In genomic region chr2:241670333-241671110, GRCh38 we compare ENCODE assay signal across 20 cellular contexts.
"Had no signal": no experiment of that assay in that cellular context is flagged by ENCODE, and none has a peak within 500 bp of the region (broad histone marks: within the 10 kb centered on the region; RNA-seq: fewer than 3 reads in every experiment).

No MANE protein-coding gene starts in this region.

- DNase-seq: cerebellar nuclear complex; dermis blood vessel endothelial cell; erythroblast; foreskin keratinocyte; head of caudate nucleus; mammary epithelial cell; natural killer cell; occipital lobe; retina; sigmoid colon; stimulated activated CD4-positive, alpha-beta T cell treated with anti-CD3 and anti-CD28 coated beads, Interleukin-2, amount 100 ng/mL, for 24 hours; stimulated activated naive CD4-positive, alpha-beta T cell treated with Interleukin-2 at 50 U/mL for 16 hours; thyroid gland had no signal

- H3K4me3 Mint-ChIP-seq: natural killer cell, neural progenitor cell, type B pancreatic cell had no signal

- H3K27ac Mint-ChIP-seq: natural killer cell, neural progenitor cell, type B pancreatic cell had no signal

- H3K9me3 Mint-ChIP-seq: natural killer cell, neural progenitor cell, type B pancreatic cell had no signal

- ATAC-seq: foreskin keratinocyte, natural killer cell had no signal

- H3K27me3 ChIP-seq: foreskin keratinocyte, hepatocyte, neural progenitor cell, sigmoid colon, suprapubic skin, thyroid gland had no signal

- H3K9me3 ChIP-seq: prostate gland, sigmoid colon, suprapubic skin, thyroid gland had no signal

- H3K4me3 ChIP-seq: hepatocyte, neural progenitor cell, prostate gland, sigmoid colon, skin epidermis, suprapubic skin, thyroid gland had no signal

- H3K27ac ChIP-seq: foreskin keratinocyte, hepatocyte, neural progenitor cell, parathyroid adenoma, prostate gland, sigmoid colon, skin epidermis, suprapubic skin, thyroid gland had no signal

- H3K4me1 ChIP-seq: foreskin keratinocyte, parathyroid adenoma, prostate gland, suprapubic skin, thyroid gland had no signal

- H3K36me3 Mint-ChIP-seq: natural killer cell, type B pancreatic cell had no signal

- H3K27me3 Mint-ChIP-seq: type B pancreatic cell had no signal
